ENCODE assay signal across 8 cellular contexts in the genomic region with DNA sequence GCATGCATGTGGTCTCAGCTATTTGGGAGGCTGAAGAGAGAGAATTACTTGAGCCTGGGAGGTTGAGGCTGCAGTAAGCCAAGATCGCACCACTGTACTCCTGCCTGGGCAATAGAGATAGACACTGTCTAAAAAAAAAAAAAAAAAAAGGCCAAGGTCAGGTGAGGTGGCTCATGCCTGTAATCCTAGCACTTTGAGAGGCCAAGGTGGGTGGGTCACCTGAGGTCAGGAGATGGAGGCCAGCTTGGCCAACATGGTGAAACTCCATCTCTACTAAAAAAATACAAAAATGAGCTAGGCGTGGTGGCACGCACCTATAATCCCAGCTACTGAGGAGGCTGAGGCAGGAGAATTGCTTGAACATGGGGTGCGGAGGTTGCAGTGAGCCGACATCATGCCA. TPM values are rescaled to one million over a fixed set of nuclear protein-coding genes. Genes with fewer than 3 reads are reported as not detected.
"Had no signal": no experiment of that assay in that cellular context is flagged by ENCODE, and none has a peak within 500 bp of the region (broad histone marks: within the 10 kb centered on the region; RNA-seq: fewer than 3 reads in every experiment).

No MANE protein-coding gene starts in this region.

- FAIRE-seq: HTR-8/SVneo, K562 had no signal

- H3K4me2 ChIP-seq: KMS-11 had no signal

- H3K9ac ChIP-seq: KMS-11 had no signal

- DNase-seq: IMR-90, KBM-7, KG1 had no signal

- H3K27ac ChIP-seq: HL-60, KMS-11 had no signal

- H3K4me3 ChIP-seq: K562 had no signal

- ATAC-seq: K562 had no signal

RNA-seq across cellular contexts. Expression of gene GDPD3, which starts 41.9 kb away (rescaled TPM):
- polyA plus RNA-seq: IgD-negative memory B cell had no signal
